In the genomic region with DNA sequence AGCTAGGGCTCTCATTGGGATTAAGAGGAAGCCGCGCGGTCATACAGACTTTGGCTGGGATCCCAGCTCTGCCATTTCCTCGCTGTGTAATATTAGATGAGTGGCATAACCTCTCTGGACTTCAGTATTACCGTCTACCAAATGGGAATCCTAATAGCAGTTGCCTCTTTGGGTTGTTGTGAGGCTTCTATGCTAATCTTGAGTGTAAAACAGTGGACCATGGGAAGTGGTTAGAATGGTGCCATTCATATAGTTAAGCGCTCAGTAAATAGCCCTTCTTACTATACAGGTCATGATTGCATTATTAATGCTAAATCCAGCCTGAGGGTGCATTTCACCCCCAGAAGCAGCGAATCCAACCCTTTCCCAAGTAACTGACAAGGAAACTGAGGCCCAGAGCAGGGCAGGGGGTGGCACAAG, we compare ENCODE assay signal across 8 cellular contexts. TPM values are rescaled to one million over a fixed set of nuclear protein-coding genes. Genes with fewer than 3 reads are reported as not detected.
DNase-seq lines count a peak whose midpoint lies in the region; ATAC-seq and TF ChIP-seq lines count a peak whose summit lies in the region.

No MANE protein-coding gene starts in this region.

- intact Hi-C loops in heart left ventricle (cut with DNase I) (loop anchor here in 6 of 10 donors (10.0 kb wide), 3 partner anchors 50 to 160 kb away; partner anchors contain the start of genes EML2 (in 1 of the 6) and ERCC1 (in 1 of the 6)), Right ventricle myocardium superior (cut with DNase I) (no loop called here)

- TF ChIP-seq CTCF in heart left ventricle (IDR thresholded peaks at IDR 0.05) = no peak
- no peak for TF ChIP-seq CTCF in brain (conservative IDR thresholded peaks at IDR 0.05)

- peak overlapping the region; percentile 23 to 71 for H3K18ac ChIP-seq in mesenchymal stem cell (ENCODE audit: low read depth in 1 of 2, low read length in 2 of 2)

- peak overlapping the region; percentile 7 for H2AFZ ChIP-seq in mesenchymal stem cell (ENCODE audit: low read depth, low read length)

- no peak overlapping the region for H2BK12ac ChIP-seq in mesenchymal stem cell (ENCODE audit: low read length in 2 of 2)

- H3K4me3 ChIP-seq in heart left ventricle = peak overlapping the region; percentile 22 to 85 (median 66)
- peak overlapping the region; percentile 26 to 98 for H3K4me3 ChIP-seq in mesenchymal stem cell (ENCODE audit: insufficient read depth in 1 of 2, low read depth in 1 of 2, low read length in 2 of 2)
- peak overlapping the region; percentile 43 for H3K4me3 ChIP-seq in urinary bladder (ENCODE audit: low read depth, low read length)

- H3K27ac Mint-ChIP-seq in brain = peak overlapping the region; percentile 99

- H3K4me3 Mint-ChIP-seq in brain = peak overlapping the region; percentile 86 to 97 (median 90)

- H3K27me3 Mint-ChIP-seq in brain = peaks cover 14% of the 10 kb centered on the region

- no peak overlapping the region for H2BK120ac ChIP-seq in mesenchymal stem cell (ENCODE audit: low read depth, low read length)

- peaks cover 5% of the 10 kb centered on the region for H3K36me3 Mint-ChIP-seq in brain

- peak overlapping the region; percentile 26 for H2BK15ac ChIP-seq in mesenchymal stem cell (ENCODE audit: low read depth, poor library complexity, severe bottlenecking)

- peaks cover 10% of the 10 kb centered on the region for H3K79me1 ChIP-seq in mesenchymal stem cell (replicated peaks; ENCODE audit: low read length, poor library complexity, severe bottlenecking)

- H3K27me3 ChIP-seq in heart left ventricle (peaks cover 0 to under 1% (median 0%) of the 10 kb centered on the region in 9 donors), mesenchymal stem cell (ENCODE audit: control insufficient read depth in 1 of 2, insufficient read depth in 1 of 2, low read length in 2 of 2) (peaks cover 0 to 3% of the 10 kb centered on the region in 2 experiments)

- H3K27ac ChIP-seq in heart left ventricle = peak overlapping the region; percentile 92 to 100 (median 96)
- peak overlapping the region; percentile 46 for H3K27ac ChIP-seq in mesenchymal stem cell (ENCODE audit: low read length, poor library complexity, severe bottlenecking)
- peak overlapping the region; percentile 87 for H3K27ac ChIP-seq in urinary bladder (ENCODE audit: low read depth)

- H3K9me3 Mint-ChIP-seq in brain = peaks cover 0 to 7% (median 0%) of the 10 kb centered on the region in 5 experiments

- H2AK5ac ChIP-seq in mesenchymal stem cell (ENCODE audit: low read length, severe bottlenecking) = peak overlapping the region; percentile 8

- peak overlapping the region; percentile 18 for H4K91ac ChIP-seq in mesenchymal stem cell (ENCODE audit: low read length)

- no peak overlapping the region for H3K23ac ChIP-seq in mesenchymal stem cell (ENCODE audit: low read length in 2 of 2)

- peak overlapping the region; percentile 14 to 85 for H3K4ac ChIP-seq in mesenchymal stem cell (ENCODE audit: low read depth in 1 of 2, low read length in 2 of 2)

- ATAC-seq in heart left ventricle (no peak), Right ventricle myocardium superior (ENCODE audit: poor library complexity) (no peak), HG03280 (IDR thresholded peaks at IDR 0.05; ENCODE audit: unreplicated experiment) (no peak)

- H2BK5ac ChIP-seq in mesenchymal stem cell (ENCODE audit: low read depth, low read length, poor library complexity, severe bottlenecking) = no peak overlapping the region

- peaks cover 0 to 11% (median 5%) of the 10 kb centered on the region in 9 donors for H3K36me3 ChIP-seq in heart left ventricle
- H3K36me3 ChIP-seq in mesenchymal stem cell (ENCODE audit: control insufficient read depth in 1 of 2, insufficient read depth in 2 of 2, low read depth in 1 of 2, low read length in 2 of 2) = peaks cover 7 to 9% of the 10 kb centered on the region in 2 experiments
- H3K36me3 ChIP-seq in urinary bladder (ENCODE audit: insufficient read depth) = no peaks in the 10 kb centered on the region

- peaks cover 30% of the 10 kb centered on the region for H3K4me1 Mint-ChIP-seq in brain

- TF ChIP-seq POLR2A in heart left ventricle (IDR thresholded peaks at IDR 0.05) = no peak

- DNase-seq in heart left ventricle = no peak
- DNase-seq in Right ventricle myocardium superior = no peak
- DNase-seq in mesenchymal stem cell = no peak
- no peak for DNase-seq in T-helper 9 cell
- no peak for DNase-seq in dermis blood vessel endothelial cell

- H3K9me3 ChIP-seq in heart left ventricle (no peaks in the 10 kb centered on the region), mesenchymal stem cell (ENCODE audit: control insufficient read depth, low read length) (no peaks in the 10 kb centered on the region)

- H3K14ac ChIP-seq in mesenchymal stem cell (ENCODE audit: low read length in 2 of 2) = no peak overlapping the region

- H3K4me2 ChIP-seq in mesenchymal stem cell (ENCODE audit: low read length, poor library complexity, severe bottlenecking) = peak overlapping the region; percentile 64

- H3K9ac ChIP-seq in mesenchymal stem cell (ENCODE audit: low read length) = peak overlapping the region; percentile 98

- 24 to 34% (median 26%) methylated on average over 5 to 7 of the region's 7 CpGs for WGBS in heart left ventricle, 4 donors
- WGBS in mesenchymal stem cell = 36% methylated on average over 7 of the region's 7 CpGs
- 24% methylated on average over 7 of the region's 7 CpGs for WGBS in urinary bladder

- peak overlapping the region; percentile 49 for H4K8ac ChIP-seq in mesenchymal stem cell (ENCODE audit: low read length)

- H3K4me1 ChIP-seq in heart left ventricle = peaks cover 0 to 20% (median 13%) of the 10 kb centered on the region in 12 donors
- H3K4me1 ChIP-seq in mesenchymal stem cell (ENCODE audit: control insufficient read depth, insufficient read depth, low read depth, low read length) = peaks cover 4% of the 10 kb centered on the region
- H3K4me1 ChIP-seq in urinary bladder (ENCODE audit: insufficient read depth) = no peaks in the 10 kb centered on the region

RNA-seq across cellular contexts. Expression of gene OPA3, which starts 0.6 kb away (rescaled TPM):
- total RNA-seq in heart left ventricle (10 to 100 TPM; 21.3 to 30.4 (median 22.5) TPM), Right ventricle myocardium superior (22.8 TPM), urinary bladder (3.4 TPM), dermis blood vessel endothelial cell (5.1 and 9.4 TPM in 2 replicates)
- polyA plus RNA-seq in heart left ventricle (10 to 100 TPM; 13.1 to 22.3 TPM), brain (ENCODE audit: insufficient read depth, low read depth, low replicate concordance) (6.3 TPM), urinary bladder (10.2 TPM)
- 13.4 TPM for polyA plus RNA-seq in mesenchymal stem cell (2013, experiment 1 of 2)
- 13.7 TPM for polyA plus RNA-seq in mesenchymal stem cell (2013, experiment 2 of 2)

RNA-seq across cellular contexts. Expression of gene GPR4, which starts 16.8 kb away (rescaled TPM):
- total RNA-seq in heart left ventricle (10 to 100 TPM in 3 of 9 donors, 1 to 10 TPM in 6; 2.7 to 36.0 (median 4.3) TPM), Right ventricle myocardium superior (5.3 TPM), urinary bladder (0.32 TPM), dermis blood vessel endothelial cell (3.2 and 5.0 TPM in 2 replicates)
- polyA plus RNA-seq in heart left ventricle (1 to 10 TPM; 5.1 to 6.9 TPM), brain (ENCODE audit: insufficient read depth, low read depth, low replicate concordance) (24.8 TPM), urinary bladder (3.7 TPM)
- 0.73 TPM for polyA plus RNA-seq in mesenchymal stem cell (2013, experiment 1 of 2)
- polyA plus RNA-seq in mesenchymal stem cell (2013, experiment 2 of 2) = 0.77 TPM

RNA-seq across cellular contexts. Expression of gene EML2, which starts 54.0 kb away (rescaled TPM):
- total RNA-seq in heart left ventricle (10 to 100 TPM; 22.4 to 50.2 (median 44.1) TPM), Right ventricle myocardium superior (30.6 TPM), urinary bladder (16.9 TPM), dermis blood vessel endothelial cell (18.9 and 26.1 TPM in 2 replicates)
- polyA plus RNA-seq in heart left ventricle (10 to 100 TPM; 19.0 to 23.2 TPM), brain (ENCODE audit: insufficient read depth, low read depth, low replicate concordance) (51.4 TPM), urinary bladder (41.2 TPM)
- 13.5 TPM for polyA plus RNA-seq in mesenchymal stem cell (2013, experiment 1 of 2)
- 13.8 TPM for polyA plus RNA-seq in mesenchymal stem cell (2013, experiment 2 of 2)
